8 cellular contexts compared by ENCODE assay signal in genomic region chr2:101306410-101306809, GRCh38. TPM values are rescaled to one million over a fixed set of nuclear protein-coding genes. Genes with fewer than 3 reads are reported as not detected.
A peak's percentile ranks its signal among the peaks of the same experiment; 100 is the strongest.
DNase-seq lines count a peak whose midpoint lies in the region; ATAC-seq and TF ChIP-seq lines count a peak whose summit lies in the region.

No MANE protein-coding gene starts in this region.

- DNase-seq in activated CD4-positive, alpha-beta T cell treated with anti-CD3 and anti-CD28 coated beads, Interleukin-2, amount 10 ng/mL, durations not matched to agents 24 days and 14 days: peak; percentile 71
- no peak for DNase-seq in activated CD4-positive, alpha-beta T cell treated with anti-CD3 and anti-CD28 coated beads for 1 hour
- DNase-seq in lower leg skin (ENCODE audit: low spot score in 2 of 2) (no peak), NCI-H2171 treated with DMSO at 0.1 percent for 48 hours (lab: John Stamatoyannopoulos, UW) (no peak), HEK293T (ENCODE audit: extremely low spot score) (no peak), NCI-H69 (lab: John Stamatoyannopoulos, UW) (no peak)

- CTCF ChIA-PET in HEK293T (lab: Yijun Ruan, JAX): no interaction called here

- no peaks in the 10 kb centered on the region for H3K9me3 Mint-ChIP-seq in activated CD4-positive, alpha-beta T cell treated with anti-CD3 and anti-CD28 coated beads, Interleukin-2, amount 10 ng/mL, durations not matched to agents 24 days and 14 days
- H3K9me3 Mint-ChIP-seq in activated naive CD8-positive, alpha-beta T cell (ENCODE audit: low read depth): no peaks in the 10 kb centered on the region

- POLR2A ChIA-PET in HEK293T (lab: Yijun Ruan, JAX): no interaction called here

- H3K4me3 ChIP-seq in lower leg skin (ENCODE audit: low read depth, poor library complexity, severe bottlenecking): peak overlapping the region; percentile 83

- WGBS in lower leg skin, 2 donors: 32 to 36% methylated on average over 7 of the region's 7 CpGs

- no peaks in the 10 kb centered on the region for H3K27me3 Mint-ChIP-seq in activated CD4-positive, alpha-beta T cell treated with anti-CD3 and anti-CD28 coated beads, Interleukin-2, amount 10 ng/mL, durations not matched to agents 24 days and 14 days
- no peaks in the 10 kb centered on the region for H3K27me3 Mint-ChIP-seq in activated naive CD8-positive, alpha-beta T cell

- H3K36me3 Mint-ChIP-seq in activated CD4-positive, alpha-beta T cell treated with anti-CD3 and anti-CD28 coated beads, Interleukin-2, amount 10 ng/mL, durations not matched to agents 24 days and 14 days (ENCODE audit: low read depth): peaks cover 37% of the 10 kb centered on the region
- H3K36me3 Mint-ChIP-seq in activated naive CD8-positive, alpha-beta T cell: peaks cover 7% of the 10 kb centered on the region

- peaks cover 67% of the 10 kb centered on the region for H3K4me1 Mint-ChIP-seq in activated CD4-positive, alpha-beta T cell treated with anti-CD3 and anti-CD28 coated beads, Interleukin-2, amount 10 ng/mL, durations not matched to agents 24 days and 14 days
- peaks cover 76% of the 10 kb centered on the region for H3K4me1 Mint-ChIP-seq in activated naive CD8-positive, alpha-beta T cell (ENCODE audit: low read depth)

- H3K4me3 Mint-ChIP-seq in activated CD4-positive, alpha-beta T cell treated with anti-CD3 and anti-CD28 coated beads, Interleukin-2, amount 10 ng/mL, durations not matched to agents 24 days and 14 days: peak overlapping the region; percentile 88
- H3K4me3 Mint-ChIP-seq in activated naive CD8-positive, alpha-beta T cell: peak overlapping the region; percentile 92

- H3K27ac Mint-ChIP-seq in activated CD4-positive, alpha-beta T cell treated with anti-CD3 and anti-CD28 coated beads, Interleukin-2, amount 10 ng/mL, durations not matched to agents 24 days and 14 days: peak overlapping the region; percentile 96
- peak overlapping the region; percentile 96 for H3K27ac Mint-ChIP-seq in activated naive CD8-positive, alpha-beta T cell

- TF ChIP-seq POLR2A in lower leg skin (IDR thresholded peaks at IDR 0.05): no peak

- no peak for TF ChIP-seq CTCF in lower leg skin (IDR thresholded peaks at IDR 0.05)

- intact Hi-C loops in activated CD4-positive, alpha-beta T cell treated with anti-CD3 and anti-CD28 coated beads, Interleukin-2, amount 10 ng/mL, durations not matched to agents 24 days and 14 days (cut with micrococcal nuclease): loop anchor here (2.0 to 10.0 kb wide), 7 partner anchors 36 to 1061 kb away; partner anchors contain the start of genes MAP4K4, PDCL3, RFX8 and RPL31
- intact Hi-C loops in lower leg skin (cut with DNase I; ENCODE audit: low total_unique reads): no loop called here

- ATAC-seq in HG03342 (IDR thresholded peaks at IDR 0.05; ENCODE audit: unreplicated experiment): peak; percentile 2

TF ChIP-seq in HEK293T, 16 proteins besides CTCF, POLR2A, EP300 and RAD21:
- TF ChIP-seq NFRKB (IDR thresholded peaks at IDR 0.05): no peak
- TF ChIP-seq PKNOX1 (IDR thresholded peaks at IDR 0.05): no peak
- no peak for TF ChIP-seq L3MBTL2 (conservative IDR thresholded peaks at IDR 0.05)
- TF ChIP-seq CTBP1 (IDR thresholded peaks at IDR 0.05; ENCODE audit: borderline replicate concordance): no peak
- no peak for TF ChIP-seq BHLHE40 (IDR thresholded peaks at IDR 0.05; ENCODE audit: borderline replicate concordance)
- TF ChIP-seq FOXM1 (IDR thresholded peaks at IDR 0.05; ENCODE audit: borderline replicate concordance): no peak
- no peak for TF ChIP-seq SUZ12 (IDR thresholded peaks at IDR 0.05)

RNA-seq across cellular contexts. Expression of gene RNF149, which starts 2.1 kb away (rescaled TPM):
- total RNA-seq in activated CD4-positive, alpha-beta T cell treated with anti-CD3 and anti-CD28 coated beads, Interleukin-2, amount 10 ng/mL, durations not matched to agents 24 days and 14 days: 40.3 and 40.7 TPM in 2 replicates
- total RNA-seq in lower leg skin: 100 to 1,000 TPM in 1 of 4 donors, 10 to 100 TPM in 3; 59.8 to 120 (median 77.7) TPM

RNA-seq across cellular contexts. Expression of gene CNOT11, which starts 53.7 kb away (rescaled TPM):
- total RNA-seq in activated CD4-positive, alpha-beta T cell treated with anti-CD3 and anti-CD28 coated beads, Interleukin-2, amount 10 ng/mL, durations not matched to agents 24 days and 14 days: 65.0 and 69.6 TPM in 2 replicates
- 10 to 100 TPM; 26.1 to 32.1 (median 28.7) TPM for total RNA-seq in lower leg skin
